Comparison of ENCODE assay signal across 8 cellular contexts in genomic region chr14:72104011-72104613, GRCh38.
A peak's percentile ranks its signal among the peaks of the same experiment; 100 is the strongest.
DNase-seq lines count a peak whose midpoint lies in the region; ATAC-seq and TF ChIP-seq lines count a peak whose summit lies in the region.

No MANE protein-coding gene starts in this region.

- H3K9me3 ChIP-seq in CD4-positive, alpha-beta memory T cell (ENCODE audit: control insufficient read depth in 1 of 2, low read length in 2 of 2): no peaks in the 10 kb centered on the region
- H3K9me3 ChIP-seq in right atrium auricular region (no peaks in the 10 kb centered on the region), tibial artery (no peaks in the 10 kb centered on the region)

- DNase-seq in CD4-positive, alpha-beta memory T cell: peak in 3 of 5 donors; percentile 6 to 10 (median 7)
- no peak for DNase-seq in HFF-Myc (ENCODE audit: extremely low read depth, low read depth)
- peak; percentile 75 for DNase-seq in activated CD4-positive, alpha-beta T cell treated with anti-CD3 and anti-CD28 coated beads for 36 hours
- DNase-seq in right atrium auricular region (ENCODE audit: low spot score): no peak
- DNase-seq in stimulated activated CD8-positive, alpha-beta memory T cell treated with anti-CD3 and anti-CD28 coated beads, Interleukin-4, amount 100 ng/mL, for 24 hours (ENCODE audit: low read depth): peak; percentile 26
- DNase-seq in tibial artery: no peak

- no peak overlapping the region for H3K4me3 Mint-ChIP-seq in CD4-positive, alpha-beta memory T cell
- no peak overlapping the region for H3K4me3 Mint-ChIP-seq in activated CD4-positive, alpha-beta T cell treated with anti-CD3 and anti-CD28 coated beads for 36 hours

- no peak overlapping the region for H3K27ac ChIP-seq in CD4-positive, alpha-beta memory T cell (ENCODE audit: low read depth, low read length)
- H3K27ac ChIP-seq in right atrium auricular region: no peak overlapping the region
- no peak overlapping the region for H3K27ac ChIP-seq in tibial artery

- no peak overlapping the region for H3K4me3 ChIP-seq in CD4-positive, alpha-beta memory T cell (ENCODE audit: low read length in 2 of 2)
- H3K4me3 ChIP-seq in HFF-Myc (replicated peaks; ENCODE audit: low read depth, low read length): no peak overlapping the region
- no peak overlapping the region for H3K4me3 ChIP-seq in right atrium auricular region
- no peak overlapping the region for H3K4me3 ChIP-seq in tibial artery

- CTCF ChIA-PET in CD4-positive, alpha-beta memory T cell (lab: Charles Lee; ENCODE audit: partially characterized antibody): interaction anchor here (0.7 to 1.8 kb wide), 5 partner anchors 9 to 23 kb away, joined by 3 to 5 read pairs (median 4); no protein-coding TSS in a partner anchor
- CTCF ChIA-PET in activated CD4-positive, alpha-beta T cell treated with anti-CD3 and anti-CD28 coated beads for 36 hours (lab: Charles Lee): interaction anchor here (0.6 to 1.7 kb wide), 18 partner anchors 9 to 507 kb away, joined by 3 to 7 read pairs (median 4); no protein-coding TSS in a partner anchor

- peak; percentile 64 for ATAC-seq in activated CD4-positive, alpha-beta T cell treated with anti-CD3 and anti-CD28 coated beads for 36 hours
- ATAC-seq in HG02610 (IDR thresholded peaks at IDR 0.05; ENCODE audit: unreplicated experiment) (no peak), GM18519 (IDR thresholded peaks at IDR 0.05; ENCODE audit: low FRiP score, unreplicated experiment) (no peak)

- no peaks in the 10 kb centered on the region for H3K4me1 ChIP-seq in CD4-positive, alpha-beta memory T cell (ENCODE audit: insufficient read depth, low read length)
- H3K4me1 ChIP-seq in right atrium auricular region (no peaks in the 10 kb centered on the region), tibial artery (no peaks in the 10 kb centered on the region)

- intact Hi-C loops in CD4-positive, alpha-beta memory T cell (cut with micrococcal nuclease): no loop called here
- intact Hi-C loops in activated CD4-positive, alpha-beta T cell treated with anti-CD3 and anti-CD28 coated beads for 36 hours (cut with DNase I, micrococcal nuclease): loop anchor here in 1 of 2 experiments (2.0 kb wide), 1 partner anchor 317 kb away; no protein-coding TSS in a partner anchor
- intact Hi-C loops in tibial artery (cut with DNase I; ENCODE audit: low total_unique reads): no loop called here

- TF ChIP-seq CTCF in HFF-Myc (IDR thresholded peaks at IDR 0.05; ENCODE audit: low read depth, low read length, missing control alignments) (peak; percentile 80), right atrium auricular region (IDR thresholded peaks at IDR 0.05) (peak; percentile 26 to 59), tibial artery (IDR thresholded peaks at IDR 0.05) (peak in 1 of 2 experiments; percentile 18)

- H3K36me3 Mint-ChIP-seq in CD4-positive, alpha-beta memory T cell: no peaks in the 10 kb centered on the region
- H3K36me3 Mint-ChIP-seq in activated CD4-positive, alpha-beta T cell treated with anti-CD3 and anti-CD28 coated beads for 36 hours (ENCODE audit: low read depth): no peaks in the 10 kb centered on the region

- H3K27me3 ChIP-seq in CD4-positive, alpha-beta memory T cell (ENCODE audit: insufficient read depth, low read length): no peaks in the 10 kb centered on the region
- no peaks in the 10 kb centered on the region for H3K27me3 ChIP-seq in right atrium auricular region
- H3K27me3 ChIP-seq in tibial artery: no peaks in the 10 kb centered on the region

- peaks cover 14 to 27% of the 10 kb centered on the region in 2 donors for H3K27me3 Mint-ChIP-seq in CD4-positive, alpha-beta memory T cell
- peaks cover 7% of the 10 kb centered on the region for H3K27me3 Mint-ChIP-seq in activated CD4-positive, alpha-beta T cell treated with anti-CD3 and anti-CD28 coated beads for 36 hours

- peaks cover 0 to 4% (median 0%) of the 10 kb centered on the region in 8 donors for H3K9me3 Mint-ChIP-seq in CD4-positive, alpha-beta memory T cell
- no peaks in the 10 kb centered on the region for H3K9me3 Mint-ChIP-seq in activated CD4-positive, alpha-beta T cell treated with anti-CD3 and anti-CD28 coated beads for 36 hours (ENCODE audit: low read depth)

- H3K27ac Mint-ChIP-seq in CD4-positive, alpha-beta memory T cell: no peak overlapping the region
- H3K27ac Mint-ChIP-seq in activated CD4-positive, alpha-beta T cell treated with anti-CD3 and anti-CD28 coated beads for 36 hours: no peak overlapping the region

- POLR2A ChIA-PET in CD4-positive, alpha-beta memory T cell (lab: Charles Lee; ENCODE audit: partially characterized antibody): no interaction called here
- POLR2A ChIA-PET in activated CD4-positive, alpha-beta T cell treated with anti-CD3 and anti-CD28 coated beads for 36 hours (lab: Charles Lee): no interaction called here

- H3K36me3 ChIP-seq in CD4-positive, alpha-beta memory T cell (ENCODE audit: insufficient read depth, low read length): no peaks in the 10 kb centered on the region
- H3K36me3 ChIP-seq in right atrium auricular region (no peaks in the 10 kb centered on the region), tibial artery (no peaks in the 10 kb centered on the region)

- peaks cover 0 to 2% (median 0%) of the 10 kb centered on the region in 4 donors for H3K4me1 Mint-ChIP-seq in CD4-positive, alpha-beta memory T cell
- no peaks in the 10 kb centered on the region for H3K4me1 Mint-ChIP-seq in activated CD4-positive, alpha-beta T cell treated with anti-CD3 and anti-CD28 coated beads for 36 hours

Comparison
In these comparisons a context has a peak if more than half of its experiments do, and no peak if none do; other contexts are left out.
1. DNase-seq: peak in CD4-positive, alpha-beta memory T cell (3 of 5), activated CD4-positive, alpha-beta T cell treated with anti-CD3 and anti-CD28 coated beads for 36 hours (single experiment) and stimulated activated CD8-positive, alpha-beta memory T cell treated with anti-CD3 and anti-CD28 coated beads, Interleukin-4, amount 100 ng/mL, for 24 hours (single experiment); none in HFF-Myc (single experiment), right atrium auricular region (single experiment) and tibial artery (0 of 2).